Comparison of ENCODE assay signal across 9 cellular contexts in the genomic region with DNA sequence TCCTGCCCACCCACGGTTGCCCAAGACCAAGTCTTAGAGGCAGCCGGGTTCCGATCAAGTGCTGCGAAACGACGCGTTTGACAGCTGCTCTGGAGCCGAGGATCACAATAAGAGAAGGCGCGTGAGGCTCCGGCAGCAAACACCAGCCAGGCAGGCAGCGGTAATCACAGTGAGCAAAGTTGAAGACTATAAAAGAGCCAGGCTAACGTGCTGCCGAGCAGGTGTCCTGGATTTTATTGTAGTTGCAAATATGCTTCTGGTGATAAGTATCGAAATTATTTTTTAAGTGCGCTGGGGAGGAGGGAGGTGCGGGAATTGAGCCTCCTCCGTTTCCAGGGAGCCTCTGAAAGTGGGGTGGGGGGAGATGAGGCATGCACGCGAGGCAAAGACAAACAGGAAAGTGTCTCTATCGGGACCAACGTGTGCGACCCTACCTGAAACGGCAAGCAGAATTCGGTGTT. TPM values are rescaled to one million over a fixed set of nuclear protein-coding genes. Genes with fewer than 3 reads are reported as not detected.
A peak's percentile ranks its signal among the peaks of the same experiment; 100 is the strongest.
DNase-seq lines count a peak whose midpoint lies in the region; ATAC-seq and TF ChIP-seq lines count a peak whose summit lies in the region.
"Had no signal": no experiment of that assay in that cellular context is flagged by ENCODE, and none has a peak within 500 bp of the region (broad histone marks: within the 10 kb centered on the region; RNA-seq: fewer than 3 reads in every experiment).

No MANE protein-coding gene starts in this region.

- no peak for ATAC-seq in T-cell (replicated peaks in 1 of 4)
- ATAC-seq in right cardiac atrium, result peak in 1 of 2 donors; percentile 48
- no peak for ATAC-seq in GM19452 (IDR thresholded peaks at IDR 0.05; ENCODE audit: unreplicated experiment)
- ATAC-seq in GM18517 (IDR thresholded peaks at IDR 0.05; ENCODE audit: unreplicated experiment), result no peak

- peak; percentile 22 for DNase-seq in GM13977 (ENCODE audit: low spot score)
- DNase-seq in T-cell, result no peak
- DNase-seq in right cardiac atrium, result peak in 1 of 3 donors; percentile 16
- peak; percentile 11 for DNase-seq in progenitor cell of endocrine pancreas (ENCODE audit: low spot score, unreplicated experiment)
- no peak for DNase-seq in A172 (ENCODE audit: low spot score)
- no peak for DNase-seq in HK-2 (ENCODE audit: unreplicated experiment)

- H3K4me1 ChIP-seq in right cardiac atrium (ENCODE audit: control insufficient read depth, insufficient read depth, low read length), result no peaks in the 10 kb centered on the region

- H3K4me1 Mint-ChIP-seq in T-cell, result peaks cover 12 to 16% (median 16%) of the 10 kb centered on the region in 3 donors
- H3K4me1 Mint-ChIP-seq in progenitor cell of endocrine pancreas (ENCODE audit: low read depth), result peaks cover 21% of the 10 kb centered on the region

- no peak overlapping the region for H3K27ac ChIP-seq in right cardiac atrium (ENCODE audit: low read length)

- H3K9me3 ChIP-seq in right cardiac atrium (ENCODE audit: control insufficient read depth, low read length), result no peaks in the 10 kb centered on the region

- CTCF ChIA-PET in T-cell (lab: Charles Lee), result interaction anchor here in 1 of 2 donors (0.6 kb wide), 1 partner anchor 91 kb away, joined by 6 read pairs; no protein-coding TSS in a partner anchor

- H3K27me3 ChIP-seq in right cardiac atrium (ENCODE audit: control insufficient read depth, insufficient read depth), result peaks cover 3% of the 10 kb centered on the region

- intact Hi-C loops in right cardiac atrium (cut with DNase I), result no loop called here

- H3K36me3 Mint-ChIP-seq in T-cell, result no peaks in the 10 kb centered on the region
- no peaks in the 10 kb centered on the region for H3K36me3 Mint-ChIP-seq in progenitor cell of endocrine pancreas (ENCODE audit: insufficient read depth)

- in situ Hi-C loops in GM13977 (cut with MboI; ENCODE audit: low pct_unique_long_range_greater_than_20kb, low sequenced_read_pairs, unreplicated experiment), result no loop called here

- no peak for TF ChIP-seq CTCF in GM13977 (IDR thresholded peaks at IDR 0.05; ENCODE audit: extremely low read depth, insufficient read depth, missing control alignments)
- no peak for TF ChIP-seq CTCF in progenitor cell of endocrine pancreas (IDR thresholded peaks at IDR 0.05; ENCODE audit: unreplicated experiment)

- POLR2A ChIA-PET in T-cell (lab: Charles Lee), result no interaction called here

- H3K27me3 Mint-ChIP-seq in T-cell (peaks cover 29 to 35% of the 10 kb centered on the region in 2 donors), progenitor cell of endocrine pancreas (peaks cover 67% of the 10 kb centered on the region)

- 1% methylated on average over 25 of the region's 25 CpGs for WGBS in right cardiac atrium

- H3K27ac Mint-ChIP-seq in T-cell, result no peak overlapping the region
- peak overlapping the region; percentile 90 for H3K27ac Mint-ChIP-seq in progenitor cell of endocrine pancreas

- peak overlapping the region in 2 of 3 donors; percentile 18 to 63 for H3K4me3 Mint-ChIP-seq in T-cell
- H3K4me3 Mint-ChIP-seq in progenitor cell of endocrine pancreas (ENCODE audit: low read depth), result peak overlapping the region; percentile 77

- peak overlapping the region; percentile 37 for H3K4me3 ChIP-seq in right cardiac atrium (ENCODE audit: low read length)

- H3K9me3 Mint-ChIP-seq in T-cell, result peaks cover 0 to 4% (median 0%) of the 10 kb centered on the region in 3 donors
- no peaks in the 10 kb centered on the region for H3K9me3 Mint-ChIP-seq in progenitor cell of endocrine pancreas (ENCODE audit: low read depth)

RNA-seq across cellular contexts. Expression of gene GABRA2, which starts 0.6 kb away (rescaled TPM):
- total RNA-seq in T-cell, result not detected
- total RNA-seq in right cardiac atrium, result under 1 TPM; 0.34 to 0.50 (median 0.39) TPM
- polyA plus RNA-seq in right cardiac atrium, result 0.14 TPM
- 0.98 and 1.7 TPM in 2 replicates for total RNA-seq in progenitor cell of endocrine pancreas
- total RNA-seq in A172 (2014; rRNA removed; shearing (Covaris generic)), result not detected in 2 replicates
- total RNA-seq: bronchial epithelial cell had no signal

Comparison
In these comparisons a context has a peak if more than half of its experiments do, and no peak if none do; other contexts are left out.
1. DNase-seq: peak in GM13977 (single experiment) and progenitor cell of endocrine pancreas (single experiment); none in T-cell (0 of 34), A172 (single experiment) and HK-2 (single experiment).